In the genomic region with DNA sequence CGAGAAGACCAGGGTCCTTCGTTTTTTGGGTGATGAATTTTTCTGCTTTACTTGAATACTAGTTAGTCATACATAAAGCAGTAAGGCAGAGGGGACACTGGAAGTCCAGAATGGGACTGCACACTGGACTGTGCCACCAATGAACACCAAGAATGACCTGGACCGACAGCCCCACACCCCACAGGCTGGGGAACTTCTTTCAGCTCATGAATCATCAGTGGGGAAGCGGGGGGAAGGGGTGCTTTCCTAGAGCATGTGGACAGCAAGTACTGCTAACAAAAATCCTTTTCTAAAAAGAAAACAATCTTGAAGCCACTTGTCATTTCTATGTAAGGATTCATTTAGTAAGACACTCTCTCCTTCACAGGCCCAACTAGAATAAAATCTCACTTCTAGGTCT, we compare ENCODE assay signal across 8 cellular contexts.
DNase-seq lines count a peak whose midpoint lies in the region; ATAC-seq, FAIRE-seq and TF ChIP-seq lines count a peak whose summit lies in the region.

No MANE protein-coding gene starts in this region.

- 69% methylated on average over 4 of the region's 4 CpGs for WGBS in SK-N-SH (ENCODE audit: low lambda C conversion rate)

- TF ChIP-seq RAD21 in SK-N-SH (IDR thresholded peaks at IDR 0.05; ENCODE audit: low read length), result no peak

- DNase-seq in natural killer cell treated with Interleukin-12 subunit alpha and Interleukin-12 subunit beta and Interleukin-15 and Interleukin-18, amount 100 ng/mL, for 72 hours (ENCODE audit: low spot score), result no peak
- no peak for DNase-seq in natural killer cell
- DNase-seq in SK-N-SH, result peak; percentile 28
- peak; percentile 72 to 85 for DNase-seq in foreskin fibroblast
- peak; percentile 27 for DNase-seq in urothelium cell line (ENCODE audit: low spot score)
- no peak for DNase-seq in HUDEP-2 (lab: John Stamatoyannopoulos, UW; ENCODE audit: unreplicated experiment in 76 of 76)
- DNase-seq in SW480 (ENCODE audit: low spot score), result no peak

- H3K27me3 ChIP-seq in SK-N-SH (ENCODE audit: insufficient read depth), result no peaks in the 10 kb centered on the region

- POLR2A ChIA-PET in SK-N-SH (lab: Yijun Ruan, JAX), result no interaction called here

- peak overlapping the region; percentile 12 for H2AFZ ChIP-seq in SK-N-SH (ENCODE audit: low read depth)

- peak overlapping the region; percentile 64 to 76 for H3K27ac Mint-ChIP-seq in natural killer cell treated with Interleukin-12 subunit alpha and Interleukin-12 subunit beta and Interleukin-15 and Interleukin-18, amount 100 ng/mL, for 72 hours
- peak overlapping the region in 1 of 2 donors; percentile 44 for H3K27ac Mint-ChIP-seq in natural killer cell

- H3K4me2 ChIP-seq in SK-N-SH, result peak overlapping the region; percentile 61

- no peaks in the 10 kb centered on the region for H3K36me3 ChIP-seq in SK-N-SH (replicated peaks in 1 of 2; ENCODE audit: control insufficient read depth in 1 of 2, insufficient read depth in 2 of 2, low read length in 1 of 2)

- intact Hi-C loops in natural killer cell (cut with micrococcal nuclease), result no loop called here

- no peaks in the 10 kb centered on the region for H3K27me3 Mint-ChIP-seq in natural killer cell treated with Interleukin-12 subunit alpha and Interleukin-12 subunit beta and Interleukin-15 and Interleukin-18, amount 100 ng/mL, for 72 hours
- no peaks in the 10 kb centered on the region for H3K27me3 Mint-ChIP-seq in natural killer cell (ENCODE audit: low read depth in 2 of 2)

- H3K4me3 ChIP-seq in SK-N-SH (ENCODE audit: low read depth in 2 of 2, low read length in 1 of 2) (no peak overlapping the region), foreskin fibroblast (ENCODE audit: low read depth in 1 of 2, low read length in 2 of 2) (no peak overlapping the region)

- peak overlapping the region in 1 of 2 experiments; percentile 62; a peak in 3 of 4 replicates for H3K27ac ChIP-seq in SK-N-SH (ENCODE audit: low read depth in 2 of 2, low read length in 1 of 2)

- H3K9ac ChIP-seq in SK-N-SH, result no peak overlapping the region

- H3K4me3 Mint-ChIP-seq in natural killer cell treated with Interleukin-12 subunit alpha and Interleukin-12 subunit beta and Interleukin-15 and Interleukin-18, amount 100 ng/mL, for 72 hours, result peak overlapping the region; percentile 84
- H3K4me3 Mint-ChIP-seq in natural killer cell, result no peak overlapping the region

- TF ChIP-seq CTCF in natural killer cell (IDR thresholded peaks at IDR 0.05) (no peak), SK-N-SH (IDR thresholded peaks at IDR 0.05) (no peak), foreskin fibroblast (IDR thresholded peaks at IDR 0.05; ENCODE audit: low read depth, low read length) (no peak)

- H3K9me3 Mint-ChIP-seq in natural killer cell treated with Interleukin-12 subunit alpha and Interleukin-12 subunit beta and Interleukin-15 and Interleukin-18, amount 100 ng/mL, for 72 hours, result no peaks in the 10 kb centered on the region
- no peaks in the 10 kb centered on the region for H3K9me3 Mint-ChIP-seq in natural killer cell

- H3K9me3 ChIP-seq in SK-N-SH, result no peaks in the 10 kb centered on the region

- H3K4me1 ChIP-seq in SK-N-SH (ENCODE audit: control insufficient read depth in 1 of 2, insufficient read depth in 2 of 2, low read depth in 1 of 2, low read length in 1 of 2), result peaks cover 20 to 24% of the 10 kb centered on the region in 2 experiments

- H3F3A ChIP-seq in SK-N-SH (replicated peaks; ENCODE audit: insufficient read depth), result peaks cover 14% of the 10 kb centered on the region

- ATAC-seq in natural killer cell treated with Interleukin-12 subunit alpha and Interleukin-12 subunit beta and Interleukin-15 and Interleukin-18, amount 100 ng/mL, for 72 hours, result peak; percentile 77 to 81
- ATAC-seq in natural killer cell (no peak), GM21423 (IDR thresholded peaks at IDR 0.05; ENCODE audit: unreplicated experiment) (no peak)

- no peak for FAIRE-seq in urothelium cell line (lab: Jason Lieb, UNC)

- H3K36me3 Mint-ChIP-seq in natural killer cell treated with Interleukin-12 subunit alpha and Interleukin-12 subunit beta and Interleukin-15 and Interleukin-18, amount 100 ng/mL, for 72 hours, result no peaks in the 10 kb centered on the region
- H3K36me3 Mint-ChIP-seq in natural killer cell, result no peaks in the 10 kb centered on the region

- H3K79me2 ChIP-seq in SK-N-SH (ENCODE audit: insufficient read depth), result no peaks in the 10 kb centered on the region

- H3K4me1 Mint-ChIP-seq in natural killer cell treated with Interleukin-12 subunit alpha and Interleukin-12 subunit beta and Interleukin-15 and Interleukin-18, amount 100 ng/mL, for 72 hours (ENCODE audit: low read depth in 2 of 2), result peaks cover 27 to 31% of the 10 kb centered on the region in 2 donors
- peaks cover 22 to 25% of the 10 kb centered on the region in 2 donors for H3K4me1 Mint-ChIP-seq in natural killer cell

- no peak; a peak in 1 of 4 replicates for TF ChIP-seq EP300 in SK-N-SH (IDR thresholded peaks at IDR 0.05; ENCODE audit: borderline replicate concordance in 1 of 2, low read depth in 1 of 2, low read length in 1 of 2)

- CTCF ChIA-PET in SK-N-SH (lab: Yijun Ruan, JAX), result interaction anchor here (0.8 to 2.2 kb wide), 10 partner anchors 11 to 278 kb away, joined by 3 to 9 read pairs (median 4); no protein-coding TSS in a partner anchor

- no peaks in the 10 kb centered on the region for H3K9me2 ChIP-seq in SK-N-SH

- H4K20me1 ChIP-seq in SK-N-SH (ENCODE audit: insufficient read depth), result no peaks in the 10 kb centered on the region

TF ChIP-seq in SK-N-SH, 30 proteins besides CTCF, POLR2A, EP300 and RAD21:
- TF ChIP-seq JUND (IDR thresholded peaks at IDR 0.05), result peak; percentile 65; the same call in 1 of the 2 replicates
- no peak for TF ChIP-seq CHD2 (IDR thresholded peaks at IDR 0.05; ENCODE audit: low read length, partially characterized antibody)
- no peak for TF ChIP-seq GATA2 (CRISPR knock-in tag; IDR thresholded peaks at IDR 0.05)
- TF ChIP-seq, protein P1, sequence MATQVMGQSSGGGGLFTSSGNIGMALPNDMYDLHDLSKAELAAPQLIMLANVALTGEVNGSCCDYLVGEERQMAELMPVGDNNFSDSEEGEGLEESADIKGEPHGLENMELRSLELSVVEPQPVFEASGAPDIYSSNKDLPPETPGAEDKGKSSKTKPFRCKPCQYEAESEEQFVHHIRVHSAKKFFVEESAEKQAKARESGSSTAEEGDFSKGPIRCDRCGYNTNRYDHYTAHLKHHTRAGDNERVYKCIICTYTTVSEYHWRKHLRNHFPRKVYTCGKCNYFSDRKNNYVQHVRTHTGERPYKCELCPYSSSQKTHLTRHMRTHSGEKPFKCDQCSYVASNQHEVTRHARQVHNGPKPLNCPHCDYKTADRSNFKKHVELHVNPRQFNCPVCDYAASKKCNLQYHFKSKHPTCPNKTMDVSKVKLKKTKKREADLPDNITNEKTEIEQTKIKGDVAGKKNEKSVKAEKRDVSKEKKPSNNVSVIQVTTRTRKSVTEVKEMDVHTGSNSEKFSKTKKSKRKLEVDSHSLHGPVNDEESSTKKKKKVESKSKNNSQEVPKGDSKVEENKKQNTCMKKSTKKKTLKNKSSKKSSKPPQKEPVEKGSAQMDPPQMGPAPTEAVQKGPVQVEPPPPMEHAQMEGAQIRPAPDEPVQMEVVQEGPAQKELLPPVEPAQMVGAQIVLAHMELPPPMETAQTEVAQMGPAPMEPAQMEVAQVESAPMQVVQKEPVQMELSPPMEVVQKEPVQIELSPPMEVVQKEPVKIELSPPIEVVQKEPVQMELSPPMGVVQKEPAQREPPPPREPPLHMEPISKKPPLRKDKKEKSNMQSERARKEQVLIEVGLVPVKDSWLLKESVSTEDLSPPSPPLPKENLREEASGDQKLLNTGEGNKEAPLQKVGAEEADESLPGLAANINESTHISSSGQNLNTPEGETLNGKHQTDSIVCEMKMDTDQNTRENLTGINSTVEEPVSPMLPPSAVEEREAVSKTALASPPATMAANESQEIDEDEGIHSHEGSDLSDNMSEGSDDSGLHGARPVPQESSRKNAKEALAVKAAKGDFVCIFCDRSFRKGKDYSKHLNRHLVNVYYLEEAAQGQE (IDR thresholded peaks at IDR 0.05; ENCODE audit: low read depth, low read length), result no peak
- TF ChIP-seq, protein P2, sequence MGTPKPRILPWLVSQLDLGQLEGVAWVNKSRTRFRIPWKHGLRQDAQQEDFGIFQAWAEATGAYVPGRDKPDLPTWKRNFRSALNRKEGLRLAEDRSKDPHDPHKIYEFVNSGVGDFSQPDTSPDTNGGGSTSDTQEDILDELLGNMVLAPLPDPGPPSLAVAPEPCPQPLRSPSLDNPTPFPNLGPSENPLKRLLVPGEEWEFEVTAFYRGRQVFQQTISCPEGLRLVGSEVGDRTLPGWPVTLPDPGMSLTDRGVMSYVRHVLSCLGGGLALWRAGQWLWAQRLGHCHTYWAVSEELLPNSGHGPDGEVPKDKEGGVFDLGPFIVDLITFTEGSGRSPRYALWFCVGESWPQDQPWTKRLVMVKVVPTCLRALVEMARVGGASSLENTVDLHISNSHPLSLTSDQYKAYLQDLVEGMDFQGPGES (IDR thresholded peaks at IDR 0.05; ENCODE audit: low read depth, low read length), result no peak
- no peak for TF ChIP-seq FOXM1 (IDR thresholded peaks at IDR 0.05; ENCODE audit: low read depth)
- no peak for TF ChIP-seq EZH2phosphoT487 (IDR thresholded peaks at IDR 0.05; ENCODE audit: borderline replicate concordance, low read depth)
- peak; percentile 41; the same call in 1 of the 2 replicates for TF ChIP-seq TCF12 (IDR thresholded peaks at IDR 0.05)
- TF ChIP-seq YY1 (IDR thresholded peaks at IDR 0.05; ENCODE audit: low read depth), result no peak
- TF ChIP-seq FOSL2 (IDR thresholded peaks at IDR 0.05; ENCODE audit: borderline replicate concordance, low read depth), result peak; percentile 83
- TF ChIP-seq POLR2AphosphoS5 (IDR thresholded peaks at IDR 0.05; ENCODE audit: low read depth, low read length), result no peak
- TF ChIP-seq, protein P3, sequence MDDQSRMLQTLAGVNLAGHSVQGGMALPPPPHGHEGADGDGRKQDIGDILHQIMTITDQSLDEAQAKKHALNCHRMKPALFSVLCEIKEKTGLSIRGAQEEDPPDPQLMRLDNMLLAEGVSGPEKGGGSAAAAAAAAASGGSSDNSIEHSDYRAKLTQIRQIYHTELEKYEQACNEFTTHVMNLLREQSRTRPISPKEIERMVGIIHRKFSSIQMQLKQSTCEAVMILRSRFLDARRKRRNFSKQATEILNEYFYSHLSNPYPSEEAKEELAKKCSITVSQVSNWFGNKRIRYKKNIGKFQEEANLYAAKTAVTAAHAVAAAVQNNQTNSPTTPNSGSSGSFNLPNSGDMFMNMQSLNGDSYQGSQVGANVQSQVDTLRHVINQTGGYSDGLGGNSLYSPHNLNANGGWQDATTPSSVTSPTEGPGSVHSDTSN (IDR thresholded peaks at IDR 0.05), result peak; percentile 46; the same call in 1 of the 2 replicates
- TF ChIP-seq, protein P4, sequence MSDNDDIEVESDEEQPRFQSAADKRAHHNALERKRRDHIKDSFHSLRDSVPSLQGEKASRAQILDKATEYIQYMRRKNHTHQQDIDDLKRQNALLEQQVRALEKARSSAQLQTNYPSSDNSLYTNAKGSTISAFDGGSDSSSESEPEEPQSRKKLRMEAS (IDR thresholded peaks at IDR 0.05; ENCODE audit: low read depth), result peak; percentile 49

Comparison
In these comparisons a context has a peak if more than half of its experiments do, and no peak if none do; other contexts are left out.
1. ATAC-seq: peak in natural killer cell treated with Interleukin-12 subunit alpha and Interleukin-12 subunit beta and Interleukin-15 and Interleukin-18, amount 100 ng/mL, for 72 hours (2 of 2); none in natural killer cell (0 of 3) and GM21423 (single experiment).
2. DNase-seq: peak in SK-N-SH (single experiment), foreskin fibroblast (2 of 2) and urothelium cell line (single experiment); none in natural killer cell treated with Interleukin-12 subunit alpha and Interleukin-12 subunit beta and Interleukin-15 and Interleukin-18, amount 100 ng/mL, for 72 hours (single experiment), natural killer cell (single experiment), HUDEP-2 (0 of 76) and SW480 (single experiment).